In the genomic region with DNA sequence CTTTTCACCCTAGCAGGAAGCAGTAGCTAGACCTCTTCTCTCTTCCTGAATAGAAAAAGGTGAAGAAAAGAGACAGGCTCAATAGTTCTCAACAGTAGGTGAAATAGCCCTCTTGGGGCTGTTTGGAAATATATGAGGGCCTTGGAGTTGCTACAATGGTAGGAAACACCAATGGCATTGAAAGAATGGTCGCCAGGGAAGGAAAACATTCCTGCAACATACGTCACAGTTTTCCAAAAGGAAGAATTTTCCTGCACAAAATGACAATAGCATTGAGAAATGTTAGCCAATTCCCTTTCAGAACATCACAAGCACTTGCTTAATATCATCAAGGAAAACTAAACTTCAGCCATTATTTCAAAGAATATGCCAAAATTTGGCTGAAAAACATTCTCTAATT, we compare ENCODE assay signal across 24 cellular contexts.
"Had no signal": no experiment of that assay in that cellular context is flagged by ENCODE, and none has a peak within 500 bp of the region (broad histone marks: within the 10 kb centered on the region; RNA-seq: fewer than 3 reads in every experiment).

No MANE protein-coding gene starts in this region.

- H3K27ac Mint-ChIP-seq: activated CD4-positive, alpha-beta memory T cell treated with anti-CD3 and anti-CD28 coated beads, Interleukin-2, amount 10 ng/mL, durations not matched to agents 7 days and 5 days; activated CD4-positive, alpha-beta T cell treated with anti-CD3 and anti-CD28 coated beads for 36 hours; activated naive CD4-positive, alpha-beta T cell treated with anti-CD3 and anti-CD28 coated beads, Interleukin-2, amount 10 ng/mL, durations not matched to agents 7 days and 5 days; activated naive CD8-positive, alpha-beta T cell treated with anti-CD3 and anti-CD28 coated beads for 36 hours; activated T-cell treated with anti-CD3 and anti-CD28 coated beads, Interleukin-2, amount 50 U/mL, for 72 hours; activated T-helper 2 cell treated with anti-CD3 and anti-CD28 coated beads, Interferon-gamma antibody, Interleukin-2, Interleukin-4, amounts not matched to agents 10 μg/mL and 5 μg/mL and 100 μg/mL, durations not matched to agents 14 hours and 24 hours and 36 hours had no signal

- H3K4me1 ChIP-seq: breast epithelium, Peyer's patch, SJCRH30 had no signal

- H3K36me3 Mint-ChIP-seq: activated naive CD4-positive, alpha-beta T cell treated with anti-CD3 and anti-CD28 coated beads, Interleukin-2, amount 10 ng/mL, durations not matched to agents 7 days and 5 days; activated naive CD8-positive, alpha-beta T cell treated with anti-CD3 and anti-CD28 coated beads for 36 hours had no signal

- H3K4me3 ChIP-seq: breast epithelium, K562, Peyer's patch, SJCRH30 had no signal

- DNase-seq: activated CD4-positive, alpha-beta memory T cell treated with anti-CD3 and anti-CD28 coated beads, Interleukin-2, amount 10 ng/mL, durations not matched to agents 7 days and 5 days; activated CD4-positive, alpha-beta T cell treated with anti-CD3 and anti-CD28 coated beads for 36 hours; activated CD4-positive, alpha-beta T cell treated with anti-CD3 and anti-CD28 coated beads, Interleukin-2, amount 50 U/mL, for 1 hour; activated CD8-positive, alpha-beta memory T cell treated with anti-CD3 and anti-CD28 coated beads, Interleukin-2, amount 50 U/mL, for 4 hours; activated gamma-delta T cell treated with Interleukin-2 at 50 U/mL for 16 hours; activated naive CD4-positive, alpha-beta T cell treated with anti-CD3 and anti-CD28 coated beads, Interleukin-2, amount 10 ng/mL, durations not matched to agents 7 days and 5 days; activated naive CD8-positive, alpha-beta T cell treated with anti-CD3 and anti-CD28 coated beads for 36 hours; activated T-cell treated with anti-CD3 and anti-CD28 coated beads, Interleukin-2, amount 50 U/mL, for 72 hours; Karpas-422; NCI-H1105 treated with DMSO at 0.1 percent for 48 hours; NCI-H1436 treated with DMSO at 0.1 percent for 48 hours; NCI-H187; NCI-H2081; NCI-H446; Peyer's patch; Right ventricle myocardium superior; SJCRH30; SK-N-SH; T-helper 1 cell had no signal

- H3K4me3 Mint-ChIP-seq: activated CD4-positive, alpha-beta memory T cell treated with anti-CD3 and anti-CD28 coated beads, Interleukin-2, amount 10 ng/mL, durations not matched to agents 7 days and 5 days; activated CD4-positive, alpha-beta T cell treated with anti-CD3 and anti-CD28 coated beads for 36 hours; activated naive CD4-positive, alpha-beta T cell treated with anti-CD3 and anti-CD28 coated beads, Interleukin-2, amount 10 ng/mL, durations not matched to agents 7 days and 5 days; activated naive CD8-positive, alpha-beta T cell treated with anti-CD3 and anti-CD28 coated beads for 36 hours; activated T-cell treated with anti-CD3 and anti-CD28 coated beads, Interleukin-2, amount 50 U/mL, for 72 hours had no signal

- H3K9ac ChIP-seq: SK-N-SH had no signal

- H3K4me2 ChIP-seq: SK-N-SH had no signal

- FAIRE-seq: K562 had no signal

- H3K36me3 ChIP-seq: breast epithelium, Peyer's patch, SJCRH30 had no signal

- H3K9me3 Mint-ChIP-seq: activated CD4-positive, alpha-beta memory T cell treated with anti-CD3 and anti-CD28 coated beads, Interleukin-2, amount 10 ng/mL, durations not matched to agents 7 days and 5 days; activated naive CD4-positive, alpha-beta T cell treated with anti-CD3 and anti-CD28 coated beads, Interleukin-2, amount 10 ng/mL, durations not matched to agents 7 days and 5 days; activated naive CD8-positive, alpha-beta T cell treated with anti-CD3 and anti-CD28 coated beads for 36 hours; activated T-helper 2 cell treated with anti-CD3 and anti-CD28 coated beads, Interferon-gamma antibody, Interleukin-2, Interleukin-4, amounts not matched to agents 10 μg/mL and 5 μg/mL and 100 μg/mL, durations not matched to agents 14 hours and 24 hours and 36 hours had no signal

- H3K27me3 Mint-ChIP-seq: activated CD4-positive, alpha-beta memory T cell treated with anti-CD3 and anti-CD28 coated beads, Interleukin-2, amount 10 ng/mL, durations not matched to agents 7 days and 5 days; activated naive CD4-positive, alpha-beta T cell treated with anti-CD3 and anti-CD28 coated beads, Interleukin-2, amount 10 ng/mL, durations not matched to agents 7 days and 5 days; activated naive CD8-positive, alpha-beta T cell treated with anti-CD3 and anti-CD28 coated beads for 36 hours had no signal

- ATAC-seq: activated CD4-positive, alpha-beta T cell treated with anti-CD3 and anti-CD28 coated beads for 36 hours; activated T-cell treated with anti-CD3 and anti-CD28 coated beads, Interleukin-2, amount 50 U/mL, for 72 hours; K562 had no signal

- H3K4me1 Mint-ChIP-seq: activated CD4-positive, alpha-beta memory T cell treated with anti-CD3 and anti-CD28 coated beads, Interleukin-2, amount 10 ng/mL, durations not matched to agents 7 days and 5 days; activated CD4-positive, alpha-beta T cell treated with anti-CD3 and anti-CD28 coated beads for 36 hours; activated naive CD4-positive, alpha-beta T cell treated with anti-CD3 and anti-CD28 coated beads, Interleukin-2, amount 10 ng/mL, durations not matched to agents 7 days and 5 days; activated naive CD8-positive, alpha-beta T cell treated with anti-CD3 and anti-CD28 coated beads for 36 hours had no signal

- H3K27me3 ChIP-seq: breast epithelium, Peyer's patch, SJCRH30 had no signal

- H3K9me3 ChIP-seq: breast epithelium, Peyer's patch, SJCRH30, SK-N-SH had no signal

- H3K27ac ChIP-seq: breast epithelium, Peyer's patch, RWPE1, SJCRH30, VCaP had no signal
